Comparison of ENCODE assay signal across 15 cellular contexts in genomic region chr15:64501396-64501716, GRCh38. TPM values are rescaled to one million over a fixed set of nuclear protein-coding genes. Genes with fewer than 3 reads are reported as not detected.
DNase-seq lines count a peak whose midpoint lies in the region; ATAC-seq and TF ChIP-seq lines count a peak whose summit lies in the region.
"Had no signal": no experiment of that assay in that cellular context is flagged by ENCODE, and none has a peak within 500 bp of the region (broad histone marks: within the 10 kb centered on the region; RNA-seq: fewer than 3 reads in every experiment).

No MANE protein-coding gene starts in this region.

- peak overlapping the region; percentile 68 for H3K27ac ChIP-seq in naive thymus-derived CD4-positive, alpha-beta T cell (ENCODE audit: low read depth, low read length)
- peak overlapping the region in 1 of 4 donors; percentile 7 for H3K27ac ChIP-seq in upper lobe of left lung
- H3K27ac ChIP-seq: vagina had no signal

- 88% methylated on average over 1 of the region's 1 CpG for WGBS in upper lobe of left lung, 2 donors

- H3K4me3 ChIP-seq in naive thymus-derived CD4-positive, alpha-beta T cell (ENCODE audit: low read length), result no peak overlapping the region
- H3K4me3 ChIP-seq in upper lobe of left lung, result no peak overlapping the region
- H3K4me3 ChIP-seq: vagina had no signal

- TF ChIP-seq CTCF in HFFc6 (IDR thresholded peaks at IDR 0.05) (no peak), upper lobe of left lung (IDR thresholded peaks at IDR 0.05) (no peak)

- peaks cover 0 to 13% (median 0%) of the 10 kb centered on the region in 3 experiments for H3K36me3 ChIP-seq in naive thymus-derived CD4-positive, alpha-beta T cell (ENCODE audit: control insufficient read depth in 2 of 3, insufficient read depth in 3 of 3, low read length in 3 of 3)
- peaks cover 0 to 28% (median 9%) of the 10 kb centered on the region in 4 donors for H3K36me3 ChIP-seq in upper lobe of left lung

- ATAC-seq in activated T-helper 17 cell treated with anti-CD3 and anti-CD28 coated beads, Interleukin-2, amount 50 U/mL, for 72 hours (replicated peaks), result no peak
- no peak for ATAC-seq in naive thymus-derived CD4-positive, alpha-beta T cell
- no peak for ATAC-seq in upper lobe of left lung (ENCODE audit: low FRiP score in 2 of 2)
- no peak for ATAC-seq in GM21529 (IDR thresholded peaks at IDR 0.05; ENCODE audit: unreplicated experiment)
- ATAC-seq: left colon had no signal

- H3K9me3 Mint-ChIP-seq in T-helper 2 cell treated with Interferon-gamma antibody and Interleukin-4, amounts not matched to agents 5 μg/mL and 100 μg/mL, for 36 hours, result no peaks in the 10 kb centered on the region
- H3K9me3 Mint-ChIP-seq in HFFc6, result no peaks in the 10 kb centered on the region
- H3K9me3 Mint-ChIP-seq in activated T-helper 17 cell treated with anti-CD3 and anti-CD28 coated beads, Interleukin-2, amount 50 U/mL, for 72 hours, result no peaks in the 10 kb centered on the region
- H3K9me3 Mint-ChIP-seq in naive thymus-derived CD4-positive, alpha-beta T cell, result no peaks in the 10 kb centered on the region
- H3K9me3 Mint-ChIP-seq: activated CD4-positive, alpha-beta memory T cell treated with anti-CD3 and anti-CD28 coated beads, Interleukin-2, amount 10 ng/mL, durations not matched to agents 7 days and 5 days had no signal

- H3K27me3 Mint-ChIP-seq in T-helper 2 cell treated with Interferon-gamma antibody and Interleukin-4, amounts not matched to agents 5 μg/mL and 100 μg/mL, for 36 hours (ENCODE audit: low read depth), result no peaks in the 10 kb centered on the region
- H3K27me3 Mint-ChIP-seq in HFFc6 (ENCODE audit: insufficient read depth), result no peaks in the 10 kb centered on the region
- no peaks in the 10 kb centered on the region for H3K27me3 Mint-ChIP-seq in activated T-helper 17 cell treated with anti-CD3 and anti-CD28 coated beads, Interleukin-2, amount 50 U/mL, for 72 hours
- H3K27me3 Mint-ChIP-seq in naive thymus-derived CD4-positive, alpha-beta T cell, result no peaks in the 10 kb centered on the region
- H3K27me3 Mint-ChIP-seq: activated CD4-positive, alpha-beta memory T cell treated with anti-CD3 and anti-CD28 coated beads, Interleukin-2, amount 10 ng/mL, durations not matched to agents 7 days and 5 days had no signal

- peaks cover 31 to 72% of the 10 kb centered on the region in 2 donors for H3K4me1 ChIP-seq in naive thymus-derived CD4-positive, alpha-beta T cell (ENCODE audit: control insufficient read depth in 2 of 2, insufficient read depth in 2 of 2, low read length in 2 of 2)
- H3K4me1 ChIP-seq in upper lobe of left lung, result peaks cover 24 to 40% (median 26%) of the 10 kb centered on the region in 4 donors

- H3K27ac Mint-ChIP-seq in T-helper 2 cell treated with Interferon-gamma antibody and Interleukin-4, amounts not matched to agents 5 μg/mL and 100 μg/mL, for 36 hours, result peak overlapping the region; percentile 45
- peak overlapping the region; percentile 94 for H3K27ac Mint-ChIP-seq in HFFc6
- peak overlapping the region; percentile 51 for H3K27ac Mint-ChIP-seq in activated T-helper 17 cell treated with anti-CD3 and anti-CD28 coated beads, Interleukin-2, amount 50 U/mL, for 72 hours
- peak overlapping the region; percentile 25 to 98 (median 85) for H3K27ac Mint-ChIP-seq in naive thymus-derived CD4-positive, alpha-beta T cell
- H3K27ac Mint-ChIP-seq: activated CD4-positive, alpha-beta memory T cell treated with anti-CD3 and anti-CD28 coated beads, Interleukin-2, amount 10 ng/mL, durations not matched to agents 7 days and 5 days had no signal

- POLR2A ChIA-PET in naive thymus-derived CD4-positive, alpha-beta T cell (lab: Charles Lee), result interaction anchor here (0.8 to 1.8 kb wide), 7 partner anchors 9 to 71 kb away, joined by 3 to 5 read pairs (median 3); partner anchors contain the start of gene ZNF609

- no peak for TF ChIP-seq EP300 in upper lobe of left lung (IDR thresholded peaks at IDR 0.05)

- H3K9me3 ChIP-seq in naive thymus-derived CD4-positive, alpha-beta T cell (ENCODE audit: control insufficient read depth in 2 of 3, low read length in 3 of 3), result no peaks in the 10 kb centered on the region
- no peaks in the 10 kb centered on the region for H3K9me3 ChIP-seq in upper lobe of left lung
- H3K9me3 ChIP-seq: vagina had no signal

- CTCF ChIA-PET in naive thymus-derived CD4-positive, alpha-beta T cell (lab: Charles Lee), result interaction anchor here (1.6 kb wide), 1 partner anchor 134 kb away, joined by 3 read pairs; no protein-coding TSS in a partner anchor

- no peak for TF ChIP-seq POLR2A in upper lobe of left lung (IDR thresholded peaks at IDR 0.05)

- no peaks in the 10 kb centered on the region for H3K27me3 ChIP-seq in naive thymus-derived CD4-positive, alpha-beta T cell (ENCODE audit: control insufficient read depth in 2 of 2, insufficient read depth in 2 of 2, low read length in 2 of 2)
- H3K27me3 ChIP-seq in upper lobe of left lung, result no peaks in the 10 kb centered on the region
- H3K27me3 ChIP-seq: vagina had no signal

- H3K4me1 Mint-ChIP-seq in T-helper 2 cell treated with Interferon-gamma antibody and Interleukin-4, amounts not matched to agents 5 μg/mL and 100 μg/mL, for 36 hours (ENCODE audit: low read depth), result peaks cover 44% of the 10 kb centered on the region
- peaks cover 43% of the 10 kb centered on the region for H3K4me1 Mint-ChIP-seq in HFFc6 (ENCODE audit: low read depth)
- H3K4me1 Mint-ChIP-seq in activated T-helper 17 cell treated with anti-CD3 and anti-CD28 coated beads, Interleukin-2, amount 50 U/mL, for 72 hours, result peaks cover 59% of the 10 kb centered on the region
- H3K4me1 Mint-ChIP-seq in naive thymus-derived CD4-positive, alpha-beta T cell, result peaks cover 54 to 95% (median 84%) of the 10 kb centered on the region in 7 donors

- no peak overlapping the region for H3K4me3 Mint-ChIP-seq in T-helper 2 cell treated with Interferon-gamma antibody and Interleukin-4, amounts not matched to agents 5 μg/mL and 100 μg/mL, for 36 hours
- H3K4me3 Mint-ChIP-seq in HFFc6, result no peak overlapping the region
- no peak overlapping the region for H3K4me3 Mint-ChIP-seq in activated T-helper 17 cell treated with anti-CD3 and anti-CD28 coated beads, Interleukin-2, amount 50 U/mL, for 72 hours
- peak overlapping the region in 9 of 10 donors; percentile 25 to 78 (median 63) for H3K4me3 Mint-ChIP-seq in naive thymus-derived CD4-positive, alpha-beta T cell
- H3K4me3 Mint-ChIP-seq: activated CD4-positive, alpha-beta memory T cell treated with anti-CD3 and anti-CD28 coated beads, Interleukin-2, amount 10 ng/mL, durations not matched to agents 7 days and 5 days had no signal

- intact Hi-C loops in naive thymus-derived CD4-positive, alpha-beta T cell (cut with micrococcal nuclease), result loop anchor here in 1 of 2 donors (5.0 kb wide), 1 partner anchor 39 kb away; the partner anchor contains the start of gene ZNF609

- no peak for DNase-seq in T-helper 2 cell treated with Interferon-gamma antibody and Interleukin-4, amounts not matched to agents 5 μg/mL and 100 μg/mL, for 36 hours (ENCODE audit: low spot score)
- DNase-seq in T-helper 2 cell (no peak), HFFc6 (no peak), DMS153 treated with DMSO at 0.1 percent for 48 hours (lab: John Stamatoyannopoulos, UW; ENCODE audit: unreplicated experiment) (no peak), upper lobe of left lung (no peak)
- no peak for DNase-seq in naive thymus-derived CD4-positive, alpha-beta T cell
- DNase-seq: activated CD4-positive, alpha-beta memory T cell treated with anti-CD3 and anti-CD28 coated beads, Interleukin-2, amount 10 ng/mL, durations not matched to agents 7 days and 5 days; EL; GOT3; left colon; NCI-H1436 treated with DMSO at 0.1 percent for 48 hours; nucleus accumbens had no signal

- peaks cover 43% of the 10 kb centered on the region for H3K36me3 Mint-ChIP-seq in T-helper 2 cell treated with Interferon-gamma antibody and Interleukin-4, amounts not matched to agents 5 μg/mL and 100 μg/mL, for 36 hours (ENCODE audit: low read depth)
- peaks cover 15% of the 10 kb centered on the region for H3K36me3 Mint-ChIP-seq in HFFc6 (ENCODE audit: low read depth)
- H3K36me3 Mint-ChIP-seq in activated T-helper 17 cell treated with anti-CD3 and anti-CD28 coated beads, Interleukin-2, amount 50 U/mL, for 72 hours (ENCODE audit: low read depth), result peaks cover 58% of the 10 kb centered on the region
- peaks cover 15 to 38% (median 29%) of the 10 kb centered on the region in 5 donors for H3K36me3 Mint-ChIP-seq in naive thymus-derived CD4-positive, alpha-beta T cell

RNA-seq across cellular contexts. Expression of gene ZNF609, which starts 41.0 kb away (rescaled TPM):
- total RNA-seq in HFFc6 (2021; fragmentation: NEBNext Ultra II Directional; extraction: Animal tissue kit (Norgen Biotek cat#: 25700)), result 10 to 100 TPM; 19.7 to 22.1 (median 20.4) TPM
- 10 to 100 TPM; 27.3 to 41.2 TPM for total RNA-seq in activated T-helper 17 cell treated with anti-CD3 and anti-CD28 coated beads, Interleukin-2, amount 50 U/mL, for 72 hours
- total RNA-seq in naive thymus-derived CD4-positive, alpha-beta T cell, result 10 to 100 TPM; 55.0 to 89.1 (median 78.3) TPM
- polyA plus RNA-seq in naive thymus-derived CD4-positive, alpha-beta T cell, result 10 to 100 TPM; 10.1 to 11.7 TPM
- total RNA-seq in upper lobe of left lung, result 10 to 100 TPM; 30.4 to 65.0 (median 44.5) TPM

Comparison
In these comparisons a context has a peak if more than half of its experiments do, and no peak if none do; other contexts are left out.
1. H3K4me3 Mint-ChIP-seq: peak in naive thymus-derived CD4-positive, alpha-beta T cell (9 of 10); none in T-helper 2 cell treated with Interferon-gamma antibody and Interleukin-4, amounts not matched to agents 5 μg/mL and 100 μg/mL, for 36 hours (single experiment), HFFc6 (single experiment) and activated T-helper 17 cell treated with anti-CD3 and anti-CD28 coated beads, Interleukin-2, amount 50 U/mL, for 72 hours (single experiment).
2. Peak in every context shown above with its lines, with median percentiles within 50 percentile points of each other: H3K27ac Mint-ChIP-seq.